Comparison of ENCODE assay signal across 23 cellular contexts in the genomic region with DNA sequence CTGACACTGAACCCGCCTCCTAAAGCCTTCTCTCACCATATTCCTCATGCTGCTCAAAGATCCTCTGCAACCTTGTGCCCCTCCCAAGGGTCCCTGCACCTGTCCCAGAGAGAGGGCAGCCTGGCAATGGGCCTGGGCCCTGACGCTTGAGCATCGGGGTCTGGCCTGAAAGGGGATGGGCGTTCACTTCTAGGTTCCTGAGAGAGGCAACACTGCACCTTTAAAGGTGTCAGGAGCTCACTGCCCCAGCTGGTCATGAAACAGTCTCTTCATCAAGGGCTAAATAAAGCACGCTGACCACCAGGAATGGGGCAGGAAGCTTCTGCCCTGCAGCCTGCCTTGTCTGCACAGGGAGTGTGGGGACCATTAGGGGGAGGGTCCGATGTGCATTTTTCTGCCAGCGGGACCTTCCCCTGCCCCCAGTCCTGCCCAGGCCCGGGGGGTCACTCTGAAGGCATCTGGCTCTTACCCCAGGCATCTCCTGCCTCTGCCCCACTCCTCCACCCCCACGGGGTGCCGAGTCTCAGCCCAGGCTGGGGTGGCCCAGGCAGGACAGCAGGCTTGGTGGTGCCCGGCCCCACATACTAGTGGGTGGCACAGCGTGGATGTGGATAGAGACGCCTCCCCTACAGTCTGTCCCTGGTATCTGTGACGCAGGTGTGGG. TPM values are rescaled to one million over a fixed set of nuclear protein-coding genes. Genes with fewer than 3 reads are reported as not detected.
A peak's percentile ranks its signal among the peaks of the same experiment; 100 is the strongest.
DNase-seq lines count a peak whose midpoint lies in the region; ATAC-seq and TF ChIP-seq lines count a peak whose summit lies in the region.
"Had no signal": no experiment of that assay in that cellular context is flagged by ENCODE, and none has a peak within 500 bp of the region (broad histone marks: within the 10 kb centered on the region; RNA-seq: fewer than 3 reads in every experiment).

No MANE protein-coding gene starts in this region.

- no peaks in the 10 kb centered on the region for H3K36me3 ChIP-seq in CD4-positive, CD25-positive, alpha-beta regulatory T cell (ENCODE audit: control insufficient read depth, insufficient read depth, low read length)
- no peaks in the 10 kb centered on the region for H3K36me3 ChIP-seq in endodermal cell (ENCODE audit: control insufficient read depth, insufficient read depth, low read length)
- H3K36me3 ChIP-seq: BE2C, MG63 had no signal

- H3K9me3 Mint-ChIP-seq in CD4-positive, CD25-positive, alpha-beta regulatory T cell, result no peaks in the 10 kb centered on the region
- no peaks in the 10 kb centered on the region for H3K9me3 Mint-ChIP-seq in endodermal cell
- no peaks in the 10 kb centered on the region for H3K9me3 Mint-ChIP-seq in osteocyte (ENCODE audit: unreplicated experiment)
- H3K9me3 Mint-ChIP-seq: H9; T-helper 2 cell treated with Interferon-gamma antibody and Interleukin-4, amounts not matched to agents 5 μg/mL and 100 μg/mL, for 36 hours had no signal

- peaks cover 54% of the 10 kb centered on the region for H3K4me1 ChIP-seq in CD4-positive, CD25-positive, alpha-beta regulatory T cell (ENCODE audit: control insufficient read depth, insufficient read depth, low read length, poor library complexity, severe bottlenecking)
- no peaks in the 10 kb centered on the region for H3K4me1 ChIP-seq in endodermal cell (ENCODE audit: control insufficient read depth, insufficient read depth, low read length)

- no peak for DNase-seq in CD4-positive, CD25-positive, alpha-beta regulatory T cell
- DNase-seq in ELF-1 (ENCODE audit: low read depth, low spot score) (peak; percentile 0), endodermal cell (peak; percentile 30), osteocyte (ENCODE audit: extremely low spot score, unreplicated experiment) (peak; percentile 83), GOT3 (lab: John Stamatoyannopoulos, UW) (no peak), NCI-H1048 (lab: John Stamatoyannopoulos, UW) (no peak), NCI-H748 (lab: John Stamatoyannopoulos, UW; ENCODE audit: unreplicated experiment) (no peak)
- DNase-seq: activated CD4-positive, alpha-beta T cell treated with anti-CD3 and anti-CD28 coated beads for 1 hour; BE2C; cortex of kidney; DMS79 treated with DMSO at 0.1 percent for 48 hours; H9; heart right ventricle; MG63; NCI-H187; NCI-H446 treated with DMSO at 0.1 percent for 48 hours; SHP77; stimulated activated CD4-positive, alpha-beta T cell treated with anti-CD3 and anti-CD28 coated beads, Interleukin-15, amount 100 ng/mL, for 24 hours had no signal

- H3K9ac ChIP-seq in endodermal cell (ENCODE audit: extremely low read depth, low read length, poor library complexity, severe bottlenecking), result no peak overlapping the region

- no peak for ATAC-seq in CD4-positive, CD25-positive, alpha-beta regulatory T cell (ENCODE audit: low read depth in 2 of 2)
- ATAC-seq: esophagus mucosa, heart right ventricle had no signal

- TF ChIP-seq CTCF in endodermal cell (conservative IDR thresholded peaks at IDR 0.05) (no peak), osteocyte (IDR thresholded peaks at IDR 0.05) (no peak)

- H3K27ac Mint-ChIP-seq in CD4-positive, CD25-positive, alpha-beta regulatory T cell, result peak overlapping the region in 2 of 3 donors; percentile 77 to 91
- H3K27ac Mint-ChIP-seq in endodermal cell (no peak overlapping the region), osteocyte (ENCODE audit: unreplicated experiment) (no peak overlapping the region)
- H3K27ac Mint-ChIP-seq: H9; T-helper 2 cell treated with Interferon-gamma antibody and Interleukin-4, amounts not matched to agents 5 μg/mL and 100 μg/mL, for 36 hours had no signal

- no peaks in the 10 kb centered on the region for H3K27me3 ChIP-seq in CD4-positive, CD25-positive, alpha-beta regulatory T cell (ENCODE audit: control insufficient read depth, insufficient read depth, low read length)
- peaks cover 6% of the 10 kb centered on the region for H3K27me3 ChIP-seq in endodermal cell (ENCODE audit: control insufficient read depth, insufficient read depth, low read length, poor library complexity, severe bottlenecking)
- H3K27me3 ChIP-seq: BE2C, heart right ventricle, MG63 had no signal

- H3K4me3 Mint-ChIP-seq in CD4-positive, CD25-positive, alpha-beta regulatory T cell, result peak overlapping the region in 3 of 4 donors; percentile 10 to 83 (median 64)
- H3K4me3 Mint-ChIP-seq in endodermal cell (no peak overlapping the region), osteocyte (ENCODE audit: unreplicated experiment) (no peak overlapping the region)
- H3K4me3 Mint-ChIP-seq: H9; T-helper 2 cell treated with Interferon-gamma antibody and Interleukin-4, amounts not matched to agents 5 μg/mL and 100 μg/mL, for 36 hours had no signal

- peaks cover 10% of the 10 kb centered on the region for H3K36me3 Mint-ChIP-seq in CD4-positive, CD25-positive, alpha-beta regulatory T cell
- no peaks in the 10 kb centered on the region for H3K36me3 Mint-ChIP-seq in endodermal cell (ENCODE audit: low read depth)
- H3K36me3 Mint-ChIP-seq in osteocyte (ENCODE audit: unreplicated experiment), result no peaks in the 10 kb centered on the region

- H3K4me3 ChIP-seq in CD4-positive, CD25-positive, alpha-beta regulatory T cell (ENCODE audit: low read depth, low read length), result no peak overlapping the region
- no peak overlapping the region for H3K4me3 ChIP-seq in endodermal cell (ENCODE audit: low read length)
- H3K4me3 ChIP-seq: heart right ventricle, MG63 had no signal

- H3K27me3 Mint-ChIP-seq in CD4-positive, CD25-positive, alpha-beta regulatory T cell, result peaks cover 5% of the 10 kb centered on the region
- H3K27me3 Mint-ChIP-seq in endodermal cell (ENCODE audit: insufficient read depth), result peaks cover 15% of the 10 kb centered on the region
- H3K27me3 Mint-ChIP-seq in osteocyte (ENCODE audit: unreplicated experiment), result peaks cover 13% of the 10 kb centered on the region

- peaks cover 0 to 60% (median 18%) of the 10 kb centered on the region in 4 donors for H3K4me1 Mint-ChIP-seq in CD4-positive, CD25-positive, alpha-beta regulatory T cell
- H3K4me1 Mint-ChIP-seq in endodermal cell (no peaks in the 10 kb centered on the region), osteocyte (ENCODE audit: unreplicated experiment) (peaks cover 8% of the 10 kb centered on the region)
- H3K4me1 Mint-ChIP-seq: H9 had no signal

- 86 to 93% methylated on average over 10 to 14 of the region's 14 CpGs for WGBS in endodermal cell (ENCODE audit: insufficient coverage in 1 of 2, insufficient read length in 1 of 2), 2 experiments

- peak overlapping the region; percentile 51 for H3K27ac ChIP-seq in CD4-positive, CD25-positive, alpha-beta regulatory T cell (ENCODE audit: insufficient read depth, low read length, poor library complexity, severe bottlenecking)
- no peak overlapping the region for H3K27ac ChIP-seq in endodermal cell (ENCODE audit: low read depth, low read length)

- no peaks in the 10 kb centered on the region for H3K9me3 ChIP-seq in CD4-positive, CD25-positive, alpha-beta regulatory T cell (ENCODE audit: control insufficient read depth in 2 of 2, low read length in 2 of 2)
- no peaks in the 10 kb centered on the region for H3K9me3 ChIP-seq in endodermal cell (ENCODE audit: control insufficient read depth, low read length)
- H3K9me3 ChIP-seq: BE2C, heart right ventricle, MG63 had no signal

RNA-seq across cellular contexts. Expression of a gene that starts 3.5 kb away (rescaled TPM):
- total RNA-seq in CD4-positive, CD25-positive, alpha-beta regulatory T cell, result 41.8 TPM
- polyA plus RNA-seq in CD4-positive, CD25-positive, alpha-beta regulatory T cell, result 10 to 100 TPM; 11.9 to 16.8 (median 15.1) TPM
- total RNA-seq in endodermal cell (under 1 TPM in 1 of 2 donors, not detected in 1; 0.20 TPM), osteocyte (0.16 TPM in 1 of 2 replicates, not detected in the other)
- not detected for polyA plus RNA-seq in endodermal cell (2013, experiment 1 of 2)
- not detected for polyA plus RNA-seq in endodermal cell (2013, experiment 2 of 2)
- total RNA-seq: astrocyte, H9, HepG2, kidney epithelial cell had no signal

RNA-seq across cellular contexts. Expression of a gene that starts 3.5 kb away (rescaled TPM):
- 60.0 TPM for total RNA-seq in CD4-positive, CD25-positive, alpha-beta regulatory T cell
- polyA plus RNA-seq in CD4-positive, CD25-positive, alpha-beta regulatory T cell, result 10 to 100 TPM; 13.8 to 60.7 (median 31.0) TPM
- total RNA-seq in endodermal cell (not detected), osteocyte (0.76 and 1.2 TPM in 2 replicates)
- not detected for polyA plus RNA-seq in endodermal cell (2013, experiment 1 of 2)
- polyA plus RNA-seq in endodermal cell (2013, experiment 2 of 2), result 0.70 TPM
- total RNA-seq: astrocyte, esophagus mucosa, H9 had no signal

RNA-seq across cellular contexts. Expression of a gene that starts 27.9 kb away (rescaled TPM):
- total RNA-seq in CD4-positive, CD25-positive, alpha-beta regulatory T cell, result 0.20 TPM
- polyA plus RNA-seq in CD4-positive, CD25-positive, alpha-beta regulatory T cell, result under 1 TPM; 0.13 to 0.47 (median 0.30) TPM
- total RNA-seq in endodermal cell (not detected), osteocyte (not detected in 2 replicates)
- polyA plus RNA-seq in endodermal cell (2013, experiment 1 of 2), result 1.2 TPM
- polyA plus RNA-seq in endodermal cell (2013, experiment 2 of 2), result 1.1 TPM
- total RNA-seq: astrocyte, kidney epithelial cell had no signal
- polyA plus RNA-seq: HepG2 had no signal

Comparison
In these comparisons a context has a peak if more than half of its experiments do, and no peak if none do; other contexts are left out.
1. DNase-seq: peak in ELF-1 (single experiment), endodermal cell (single experiment) and osteocyte (single experiment); none in CD4-positive, CD25-positive, alpha-beta regulatory T cell (0 of 3), GOT3 (single experiment), NCI-H1048 (single experiment) and NCI-H748 (single experiment).
2. H3K27ac Mint-ChIP-seq: peak in CD4-positive, CD25-positive, alpha-beta regulatory T cell (2 of 3); none in endodermal cell (single experiment) and osteocyte (single experiment).
3. H3K4me3 Mint-ChIP-seq: peak in CD4-positive, CD25-positive, alpha-beta regulatory T cell (3 of 4); none in endodermal cell (single experiment) and osteocyte (single experiment).
4. RNA of a gene that starts 3.5 kb away (total RNA-seq): 41.8 TPM in CD4-positive, CD25-positive, alpha-beta regulatory T cell (single experiment); 0.20 TPM in endodermal cell and 0.16 TPM in osteocyte; every median in the first group is over 10 times any median in the second.
5. RNA of a gene that starts 3.5 kb away (total RNA-seq): 60.0 TPM in CD4-positive, CD25-positive, alpha-beta regulatory T cell (single experiment); 0.76 to 1.2 TPM in osteocyte and not detected in endodermal cell; every median in the first group is over 10 times any median in the second.